Comparison of ENCODE assay signal across 2 cellular contexts in the genomic region with DNA sequence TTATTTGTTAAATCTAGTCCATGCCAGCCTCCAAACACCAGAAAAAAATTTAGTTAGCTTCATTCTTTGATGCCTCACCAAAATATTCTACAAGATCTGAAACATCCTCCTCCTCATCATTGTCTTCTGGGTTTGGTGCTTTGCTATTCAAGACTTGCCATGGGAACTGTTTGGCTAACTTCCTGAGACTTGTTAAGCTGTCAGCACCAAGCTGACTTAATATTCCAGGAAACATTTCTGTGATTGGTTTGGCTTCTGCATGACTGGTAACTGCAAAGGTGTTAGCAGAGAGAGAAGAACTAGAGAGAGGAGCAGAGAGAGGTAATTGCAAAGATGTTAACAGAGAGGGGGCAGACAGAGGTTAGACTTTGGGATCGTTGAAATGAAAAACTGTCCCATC.
TF ChIP-seq lines count a peak whose summit lies in the region.

No MANE protein-coding gene starts in this region.

TF ChIP-seq in endothelial cell of umbilical vein, 7 proteins besides CTCF, POLR2A, EP300 and RAD21:
- no peak for TF ChIP-seq MAX (IDR thresholded peaks at IDR 0.05; ENCODE audit: insufficient read depth, insufficient read length)
- no peak for TF ChIP-seq GATA2 (IDR thresholded peaks at IDR 0.05; ENCODE audit: insufficient read depth, insufficient read length, low read depth, low read length)
- no peak for TF ChIP-seq POLR2AphosphoS5 (IDR thresholded peaks at IDR 0.05; ENCODE audit: insufficient read depth, low read depth, low read length)

TF ChIP-seq in HepG2, 621 proteins besides CTCF, POLR2A, EP300 and RAD21:
- TF ChIP-seq EED (CRISPR knock-in tag; IDR thresholded peaks at IDR 0.05) = no peak
- TF ChIP-seq NR1H2 (CRISPR knock-in tag; IDR thresholded peaks at IDR 0.05; ENCODE audit: borderline replicate concordance, low read depth) = no peak
- no peak for TF ChIP-seq MIXL1 (CRISPR knock-in tag; IDR thresholded peaks at IDR 0.05)
- no peak for TF ChIP-seq ZNF782 (CRISPR knock-in tag; IDR thresholded peaks at IDR 0.05; ENCODE audit: borderline replicate concordance)
- no peak for TF ChIP-seq ZBTB21 (CRISPR knock-in tag; IDR thresholded peaks at IDR 0.05)
- TF ChIP-seq BCL6 (CRISPR knock-in tag; IDR thresholded peaks at IDR 0.05) = no peak
- TF ChIP-seq TOE1 (CRISPR knock-in tag; IDR thresholded peaks at IDR 0.05) = no peak
- TF ChIP-seq, protein P1, sequence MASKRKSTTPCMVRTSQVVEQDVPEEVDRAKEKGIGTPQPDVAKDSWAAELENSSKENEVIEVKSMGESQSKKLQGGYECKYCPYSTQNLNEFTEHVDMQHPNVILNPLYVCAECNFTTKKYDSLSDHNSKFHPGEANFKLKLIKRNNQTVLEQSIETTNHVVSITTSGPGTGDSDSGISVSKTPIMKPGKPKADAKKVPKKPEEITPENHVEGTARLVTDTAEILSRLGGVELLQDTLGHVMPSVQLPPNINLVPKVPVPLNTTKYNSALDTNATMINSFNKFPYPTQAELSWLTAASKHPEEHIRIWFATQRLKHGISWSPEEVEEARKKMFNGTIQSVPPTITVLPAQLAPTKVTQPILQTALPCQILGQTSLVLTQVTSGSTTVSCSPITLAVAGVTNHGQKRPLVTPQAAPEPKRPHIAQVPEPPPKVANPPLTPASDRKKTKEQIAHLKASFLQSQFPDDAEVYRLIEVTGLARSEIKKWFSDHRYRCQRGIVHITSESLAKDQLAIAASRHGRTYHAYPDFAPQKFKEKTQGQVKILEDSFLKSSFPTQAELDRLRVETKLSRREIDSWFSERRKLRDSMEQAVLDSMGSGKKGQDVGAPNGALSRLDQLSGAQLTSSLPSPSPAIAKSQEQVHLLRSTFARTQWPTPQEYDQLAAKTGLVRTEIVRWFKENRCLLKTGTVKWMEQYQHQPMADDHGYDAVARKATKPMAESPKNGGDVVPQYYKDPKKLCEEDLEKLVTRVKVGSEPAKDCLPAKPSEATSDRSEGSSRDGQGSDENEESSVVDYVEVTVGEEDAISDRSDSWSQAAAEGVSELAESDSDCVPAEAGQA (IDR thresholded peaks at IDR 0.05; ENCODE audit: low read depth) = no peak
- TF ChIP-seq, protein P1 (CRISPR knock-in tag; IDR thresholded peaks at IDR 0.05; ENCODE audit: borderline replicate concordance) = no peak
- no peak for TF ChIP-seq SAP130 (CRISPR knock-in tag; IDR thresholded peaks at IDR 0.05; ENCODE audit: low read depth)
- no peak for TF ChIP-seq ATF2 (CRISPR knock-in tag; IDR thresholded peaks at IDR 0.05)
- TF ChIP-seq LCORL (IDR thresholded peaks at IDR 0.05) = no peak
- no peak for TF ChIP-seq LCORL (CRISPR knock-in tag; IDR thresholded peaks at IDR 0.05)
- TF ChIP-seq ZNF256 (CRISPR knock-in tag; conservative IDR thresholded peaks at IDR 0.05) = no peak
- no peak for TF ChIP-seq ZBTB39 (CRISPR knock-in tag; IDR thresholded peaks at IDR 0.05)
- TF ChIP-seq FOXM1 (CRISPR knock-in tag; IDR thresholded peaks at IDR 0.05) = no peak
- TF ChIP-seq MEF2D (CRISPR knock-in tag; IDR thresholded peaks at IDR 0.05) = no peak
- TF ChIP-seq ZNF292 (CRISPR knock-in tag; IDR thresholded peaks at IDR 0.05; ENCODE audit: borderline replicate concordance, low read depth) = no peak
- TF ChIP-seq, protein P2, sequence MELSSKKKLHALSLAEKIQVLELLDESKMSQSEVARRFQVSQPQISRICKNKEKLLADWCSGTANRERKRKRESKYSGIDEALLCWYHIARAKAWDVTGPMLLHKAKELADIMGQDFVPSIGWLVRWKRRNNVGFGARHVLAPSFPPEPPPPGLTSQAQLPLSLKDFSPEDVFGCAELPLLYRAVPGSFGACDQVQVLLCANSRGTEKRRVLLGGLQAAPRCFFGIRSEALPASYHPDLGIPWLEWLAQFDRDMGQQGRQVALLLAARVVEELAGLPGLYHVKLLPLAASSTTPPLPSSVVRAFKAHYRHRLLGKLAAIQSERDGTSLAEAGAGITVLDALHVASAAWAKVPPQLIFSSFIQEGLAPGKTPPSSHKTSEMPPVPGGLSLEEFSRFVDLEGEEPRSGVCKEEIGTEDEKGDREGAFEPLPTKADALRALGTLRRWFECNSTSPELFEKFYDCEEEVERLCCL (CRISPR knock-in tag; IDR thresholded peaks at IDR 0.05; ENCODE audit: borderline replicate concordance) = no peak
- no peak for TF ChIP-seq ZSCAN29 (CRISPR knock-in tag; conservative IDR thresholded peaks at IDR 0.05)
- TF ChIP-seq GZF1 (CRISPR knock-in tag; IDR thresholded peaks at IDR 0.05) = no peak
TF ChIP-seq in HepG2: peak in this region for 0.
